ENCODE assay signal across 24 cellular contexts in genomic region chr13:77719128-77719527, GRCh38. TPM values are rescaled to one million over a fixed set of nuclear protein-coding genes. Genes with fewer than 3 reads are reported as not detected.
DNase-seq lines count a peak whose midpoint lies in the region; ATAC-seq, FAIRE-seq and TF ChIP-seq lines count a peak whose summit lies in the region.
"Had no signal": no experiment of that assay in that cellular context is flagged by ENCODE, and none has a peak within 500 bp of the region (broad histone marks: within the 10 kb centered on the region; RNA-seq: fewer than 3 reads in every experiment).

No MANE protein-coding gene starts in this region.

- H3K27me3 Mint-ChIP-seq in glutamatergic neuron (ENCODE audit: unreplicated experiment), result no peaks in the 10 kb centered on the region
- H3K27me3 Mint-ChIP-seq: CD4-positive, CD25-positive, alpha-beta regulatory T cell had no signal

- H3K4me2 ChIP-seq in DOHH2 (ENCODE audit: low read length) (0 out of 2 replicates have a peak overlapping the region, but pooled peaks have one; percentile 9), MM.1S (ENCODE audit: low read depth, low read length) (peak overlapping the region; percentile 23; the same call in 1 of the 2 replicates)

- no peak overlapping the region for H3K4me3 Mint-ChIP-seq in glutamatergic neuron (ENCODE audit: unreplicated experiment)
- H3K4me3 Mint-ChIP-seq: CD4-positive, CD25-positive, alpha-beta regulatory T cell; HFFc6 had no signal

- H3K9me3 ChIP-seq in DOHH2 (ENCODE audit: control insufficient read depth, insufficient read depth, low read length), result no peaks in the 10 kb centered on the region
- H3K9me3 ChIP-seq in MM.1S (replicated peaks; ENCODE audit: insufficient read depth, low read length), result no peaks in the 10 kb centered on the region
- H3K9me3 ChIP-seq: MG63 had no signal

- ATAC-seq in HG03469 (IDR thresholded peaks at IDR 0.05; ENCODE audit: unreplicated experiment) (no peak), left colon (no peak)

- TF ChIP-seq CTCF in DOHH2 (IDR thresholded peaks at IDR 0.05; ENCODE audit: low read depth, low read length, poor library complexity, severe bottlenecking) (no peak), MM.1S (IDR thresholded peaks at IDR 0.05; ENCODE audit: low read length) (no peak), glutamatergic neuron (IDR thresholded peaks at IDR 0.05; ENCODE audit: partially characterized antibody, unreplicated experiment) (no peak)

- H3K36me3 Mint-ChIP-seq in glutamatergic neuron (ENCODE audit: unreplicated experiment), result no peaks in the 10 kb centered on the region

- no peak overlapping the region for H3K9ac ChIP-seq in MM.1S (ENCODE audit: low read length)

- H3K4me3 ChIP-seq in DOHH2 (ENCODE audit: low read length) (no peak overlapping the region), MM.1S (ENCODE audit: low read length) (no peak overlapping the region)
- H3K4me3 ChIP-seq: MG63 had no signal

- peaks cover 23% of the 10 kb centered on the region for H3K79me2 ChIP-seq in DOHH2 (ENCODE audit: control insufficient read depth, low read length)
- peaks cover 76% of the 10 kb centered on the region for H3K79me2 ChIP-seq in MM.1S (ENCODE audit: low read length)

- no peaks in the 10 kb centered on the region for H3K9me2 ChIP-seq in DOHH2 (replicated peaks; ENCODE audit: control insufficient read depth, low read length)
- no peaks in the 10 kb centered on the region for H3K9me2 ChIP-seq in MM.1S (replicated peaks; ENCODE audit: insufficient read depth, low read length)

- intact Hi-C loops in left colon (cut with DNase I, micrococcal nuclease), result no loop called here

- DNase-seq in GM12892 (ENCODE audit: insufficient read length), result no peak
- DNase-seq in MM.1S, result no peak
- no peak for DNase-seq in glutamatergic neuron
- no peak for DNase-seq in H4 (ENCODE audit: low spot score)
- DNase-seq in RPMI8226, result no peak
- DNase-seq in left colon, result no peak
- DNase-seq: ACHN; AML-193; CD4-positive, CD25-positive, alpha-beta regulatory T cell; DMS79 treated with DMSO at 0.1 percent for 48 hours; GDM1; GOT3; HFFc6; Karpas-422; MG63; NCI-H1105; NCI-H1694 treated with DMSO at 0.1 percent for 48 hours; NCI-H226; NCI-H524 treated with DMSO at 0.1 percent for 48 hours; SHP77 treated with DMSO at 0.1 percent for 48 hours had no signal

- no peak for TF ChIP-seq POLR2A in GM12892 (IDR thresholded peaks at IDR 0.05; ENCODE audit: low read depth, low read length)

- peaks cover 31% of the 10 kb centered on the region for H3K4me1 Mint-ChIP-seq in glutamatergic neuron (ENCODE audit: low read depth, unreplicated experiment)

- no peak overlapping the region for H2AFZ ChIP-seq in MM.1S (ENCODE audit: low read length)

- H3K4me1 ChIP-seq in DOHH2 (ENCODE audit: control insufficient read depth, low read length) (peaks cover 15% of the 10 kb centered on the region), MM.1S (ENCODE audit: low read length) (peaks cover 41% of the 10 kb centered on the region)

- peak; percentile 42 for FAIRE-seq in GM12892 (lab: Jason Lieb, UNC)
- FAIRE-seq: RCC 7860 had no signal

- H3K27ac ChIP-seq in DOHH2 (ENCODE audit: low read depth, low read length) (no peak overlapping the region), MM.1S (ENCODE audit: low read length) (no peak overlapping the region)

- H3F3A ChIP-seq in DOHH2 (ENCODE audit: control insufficient read depth, insufficient read depth) (no peaks in the 10 kb centered on the region), MM.1S (ENCODE audit: insufficient read depth, low read length) (peaks cover 10% of the 10 kb centered on the region; the same call in 1 of the 2 replicates)

- H4K20me1 ChIP-seq in DOHH2 (ENCODE audit: control insufficient read depth, insufficient read depth, low read depth, low read length) (no peaks in the 10 kb centered on the region), MM.1S (ENCODE audit: insufficient read depth, low read length) (no peaks in the 10 kb centered on the region)

- H3K27me3 ChIP-seq in DOHH2 (ENCODE audit: control insufficient read depth, low read length) (no peaks in the 10 kb centered on the region), MM.1S (replicated peaks; ENCODE audit: insufficient read depth, low read length) (no peaks in the 10 kb centered on the region)
- H3K27me3 ChIP-seq: MG63 had no signal

- peaks cover 2% of the 10 kb centered on the region for H3K9me3 Mint-ChIP-seq in glutamatergic neuron (ENCODE audit: unreplicated experiment)

- peaks cover 27% of the 10 kb centered on the region for H3K36me3 ChIP-seq in DOHH2 (ENCODE audit: control insufficient read depth, low read length)
- peaks cover 16% of the 10 kb centered on the region; the same call in 1 of the 2 replicates for H3K36me3 ChIP-seq in MM.1S (replicated peaks; ENCODE audit: insufficient read depth, low read length)
- H3K36me3 ChIP-seq: MG63 had no signal

- peak overlapping the region; percentile 14 for H3K27ac Mint-ChIP-seq in glutamatergic neuron (ENCODE audit: unreplicated experiment)
- H3K27ac Mint-ChIP-seq: CD4-positive, CD25-positive, alpha-beta regulatory T cell; HFFc6 had no signal

RNA-seq across cellular contexts. Expression of gene SLAIN1, which starts 21.6 kb away (rescaled TPM):
- polyA plus RNA-seq in GM12892 (2012; ENCODE audit: missing spikeins), result 70.8 TPM
- total RNA-seq in glutamatergic neuron (ENCODE audit: unreplicated experiment) (120 TPM), left colon (1 to 10 TPM; 2.6 to 4.9 TPM)
- total RNA-seq in H4 (2014; rRNA removed; shearing (Covaris generic)), result 1.4 and 2.4 TPM in 2 replicates
- total RNA-seq: HT-29 had no signal

Comparison
In these comparisons a context has a peak if more than half of its experiments do, and no peak if none do; other contexts are left out.
1. RNA of gene SLAIN1, which starts 21.6 kb away (total RNA-seq): 120 TPM in glutamatergic neuron (single experiment); 2.6 to 4.9 TPM in left colon and 1.4 to 2.4 TPM in H4; every median in the first group is over 10 times any median in the second.